In genomic region chr16:68064791-68065365, GRCh38 we compare ENCODE assay signal across 8 cellular contexts. TPM values are rescaled to one million over a fixed set of nuclear protein-coding genes. Genes with fewer than 3 reads are reported as not detected.
A peak's percentile ranks its signal among the peaks of the same experiment; 100 is the strongest.
DNase-seq lines count a peak whose midpoint lies in the region; ATAC-seq and TF ChIP-seq lines count a peak whose summit lies in the region.

No MANE protein-coding gene starts in this region.

- no peak for ATAC-seq in GM21619 (IDR thresholded peaks at IDR 0.05; ENCODE audit: unreplicated experiment)

- no peaks in the 10 kb centered on the region for H3K27me3 Mint-ChIP-seq in activated naive CD4-positive, alpha-beta T cell treated with anti-CD3 and anti-CD28 coated beads, Interleukin-2, amount 10 ng/mL, durations not matched to agents 7 days and 5 days

- peak; percentile 35 to 51 (median 47) for TF ChIP-seq CTCF in vagina (IDR thresholded peaks at IDR 0.05)

- intact Hi-C loops in head of caudate nucleus (cut with DNase I) (no loop called here), vagina (cut with DNase I) (no loop called here)

- H3K4me1 ChIP-seq in vagina, result peaks cover 22% of the 10 kb centered on the region

- in situ Hi-C loops in SK-MEL-5 (cut with HindIII; ENCODE audit: low pct_unique_long_range_greater_than_20kb, low sequenced_read_pairs), result no loop called here

- no peak overlapping the region for H3K4me3 ChIP-seq in vagina

- CTCF ChIA-PET in activated naive CD4-positive, alpha-beta T cell treated with anti-CD3 and anti-CD28 coated beads, Interleukin-2, amount 10 ng/mL, durations not matched to agents 7 days and 5 days (lab: Charles Lee), result interaction anchor here (0.9 to 6.5 kb wide), 17 partner anchors 10 to 544 kb away, joined by 3 to 41 read pairs (median 5); partner anchors contain the start of genes NFATC3 and PSMB10

- H3K27ac Mint-ChIP-seq in activated naive CD4-positive, alpha-beta T cell treated with anti-CD3 and anti-CD28 coated beads, Interleukin-2, amount 10 ng/mL, durations not matched to agents 7 days and 5 days, result peak overlapping the region; percentile 88

- no peaks in the 10 kb centered on the region for H3K9me3 ChIP-seq in vagina

- no peak overlapping the region for H3K27ac ChIP-seq in vagina

- H3K36me3 Mint-ChIP-seq in activated naive CD4-positive, alpha-beta T cell treated with anti-CD3 and anti-CD28 coated beads, Interleukin-2, amount 10 ng/mL, durations not matched to agents 7 days and 5 days, result peaks cover 47% of the 10 kb centered on the region

- H3K4me3 Mint-ChIP-seq in activated naive CD4-positive, alpha-beta T cell treated with anti-CD3 and anti-CD28 coated beads, Interleukin-2, amount 10 ng/mL, durations not matched to agents 7 days and 5 days, result no peak overlapping the region

- no peaks in the 10 kb centered on the region for H3K27me3 ChIP-seq in vagina

- peaks cover 83% of the 10 kb centered on the region for H3K4me1 Mint-ChIP-seq in activated naive CD4-positive, alpha-beta T cell treated with anti-CD3 and anti-CD28 coated beads, Interleukin-2, amount 10 ng/mL, durations not matched to agents 7 days and 5 days

- H3K36me3 ChIP-seq in vagina, result peaks cover 0 to 9% of the 10 kb centered on the region in 2 donors

- peak; percentile 37 for DNase-seq in DMS53 treated with DMSO at 0.1 percent for 48 hours (lab: John Stamatoyannopoulos, UW; ENCODE audit: unreplicated experiment)
- peak in 71 of 76 experiments; percentile 31 to 87 (median 66) for DNase-seq in HUDEP-2 (lab: John Stamatoyannopoulos, UW; ENCODE audit: unreplicated experiment in 76 of 76)
- peak; percentile 72 for DNase-seq in SK-MEL-5 (ENCODE audit: low read depth, low spot score)
- DNase-seq in activated naive CD4-positive, alpha-beta T cell treated with anti-CD3 and anti-CD28 coated beads, Interleukin-2, amount 10 ng/mL, durations not matched to agents 7 days and 5 days, result peak; percentile 85
- DNase-seq in head of caudate nucleus, result peak; percentile 25 to 88 (median 72)
- peak; percentile 66 for DNase-seq in pons (ENCODE audit: low spot score)
- DNase-seq in vagina (ENCODE audit: extremely low spot score in 2 of 2), result no peak

- no peaks in the 10 kb centered on the region for H3K9me3 Mint-ChIP-seq in activated naive CD4-positive, alpha-beta T cell treated with anti-CD3 and anti-CD28 coated beads, Interleukin-2, amount 10 ng/mL, durations not matched to agents 7 days and 5 days

- no peak for TF ChIP-seq POLR2A in vagina (IDR thresholded peaks at IDR 0.05)

RNA-seq across cellular contexts. Expression of gene NFATC3, which starts 20.3 kb away (rescaled TPM):
- total RNA-seq in SK-MEL-5 (2014; rRNA removed; shearing (Covaris generic)), result 13.8 and 16.6 TPM in 2 replicates
- polyA plus RNA-seq in SK-MEL-5 (2015; cell fraction: cytosol; rRNA removed), result 8.3 and 15.5 TPM in 2 replicates
- 9.2 and 10.9 TPM in 2 replicates for polyA plus RNA-seq in SK-MEL-5 (2015; cell fraction: nucleus; rRNA removed)
- total RNA-seq in vagina, result 51.8 TPM

RNA-seq across cellular contexts. Expression of gene DUS2, which starts 41.8 kb away (rescaled TPM):
- total RNA-seq in SK-MEL-5 (2014; rRNA removed; shearing (Covaris generic)), result 18.5 and 18.6 TPM in 2 replicates
- polyA plus RNA-seq in SK-MEL-5 (2015; cell fraction: cytosol; rRNA removed), result 12.4 and 13.8 TPM in 2 replicates
- 32.2 and 38.1 TPM in 2 replicates for polyA plus RNA-seq in SK-MEL-5 (2015; cell fraction: nucleus; rRNA removed)
- 11.5 TPM for total RNA-seq in vagina

RNA-seq across cellular contexts. Expression of gene DDX28, which starts 41.8 kb away (rescaled TPM):
- total RNA-seq in SK-MEL-5 (2014; rRNA removed; shearing (Covaris generic)), result 19.6 and 24.3 TPM in 2 replicates
- 20.3 and 27.7 TPM in 2 replicates for polyA plus RNA-seq in SK-MEL-5 (2015; cell fraction: cytosol; rRNA removed)
- polyA plus RNA-seq in SK-MEL-5 (2015; cell fraction: nucleus; rRNA removed), result 7.9 and 10.7 TPM in 2 replicates
- 17.7 TPM for total RNA-seq in vagina

RNA-seq across cellular contexts. Expression of gene DPEP2NB, which starts 49.2 kb away (rescaled TPM):
- total RNA-seq in SK-MEL-5 (2014; rRNA removed; shearing (Covaris generic)), result not detected in 2 replicates
- not detected in 2 replicates for polyA plus RNA-seq in SK-MEL-5 (2015; cell fraction: cytosol; rRNA removed)
- not detected in 2 replicates for polyA plus RNA-seq in SK-MEL-5 (2015; cell fraction: nucleus; rRNA removed)
- total RNA-seq in vagina, result not detected

Comparison
In these comparisons a context has a peak if more than half of its experiments do, and no peak if none do; other contexts are left out.
1. DNase-seq: peak in DMS53 treated with DMSO at 0.1 percent for 48 hours (single experiment), HUDEP-2 (71 of 76), SK-MEL-5 (single experiment), activated naive CD4-positive, alpha-beta T cell treated with anti-CD3 and anti-CD28 coated beads, Interleukin-2, amount 10 ng/mL, durations not matched to agents 7 days and 5 days (single experiment), head of caudate nucleus (42 of 42) and pons (single experiment); none in vagina (0 of 2).